ENCODE assay signal across 2 cellular contexts in genomic region chr22:43624144-43624998, GRCh38.
TF ChIP-seq lines count a peak whose summit lies in the region.

No MANE protein-coding gene starts in this region.

TF ChIP-seq in HCT116, 20 proteins besides CTCF, POLR2A, EP300 and RAD21:
- no peak for TF ChIP-seq ZBTB33 (IDR thresholded peaks at IDR 0.05; ENCODE audit: extremely low read depth, insufficient replicate concordance, low read length)
- no peak for TF ChIP-seq CEBPB (IDR thresholded peaks at IDR 0.05; ENCODE audit: low read depth)
- TF ChIP-seq POLR2AphosphoS5 (IDR thresholded peaks at IDR 0.05; ENCODE audit: low read depth, low read length), result no peak
- TF ChIP-seq MAX (IDR thresholded peaks at IDR 0.05), result no peak
- TF ChIP-seq TCF7L2 (IDR thresholded peaks at IDR 0.05; ENCODE audit: borderline replicate concordance, extremely low read depth, insufficient read depth, insufficient read length), result no peak
- TF ChIP-seq SP1 (IDR thresholded peaks at IDR 0.05; ENCODE audit: low read depth), result no peak
- TF ChIP-seq FOSL1 (IDR thresholded peaks at IDR 0.05; ENCODE audit: low read depth), result no peak
- no peak for TF ChIP-seq SRF (IDR thresholded peaks at IDR 0.05; ENCODE audit: low read depth)

TF ChIP-seq in HepG2, 621 proteins besides CTCF, POLR2A, EP300 and RAD21 (continued from another document):
- TF ChIP-seq NR2F6 (IDR thresholded peaks at IDR 0.05) (no peak), NR2F6 (CRISPR knock-in tag; IDR thresholded peaks at IDR 0.05) (no peak), STAG1 (CRISPR knock-in tag; IDR thresholded peaks at IDR 0.05) (peak; percentile 24; the same call in 1 of the 2 replicates)
